Comparison of ENCODE assay signal across 1 cellular context in the genomic region with DNA sequence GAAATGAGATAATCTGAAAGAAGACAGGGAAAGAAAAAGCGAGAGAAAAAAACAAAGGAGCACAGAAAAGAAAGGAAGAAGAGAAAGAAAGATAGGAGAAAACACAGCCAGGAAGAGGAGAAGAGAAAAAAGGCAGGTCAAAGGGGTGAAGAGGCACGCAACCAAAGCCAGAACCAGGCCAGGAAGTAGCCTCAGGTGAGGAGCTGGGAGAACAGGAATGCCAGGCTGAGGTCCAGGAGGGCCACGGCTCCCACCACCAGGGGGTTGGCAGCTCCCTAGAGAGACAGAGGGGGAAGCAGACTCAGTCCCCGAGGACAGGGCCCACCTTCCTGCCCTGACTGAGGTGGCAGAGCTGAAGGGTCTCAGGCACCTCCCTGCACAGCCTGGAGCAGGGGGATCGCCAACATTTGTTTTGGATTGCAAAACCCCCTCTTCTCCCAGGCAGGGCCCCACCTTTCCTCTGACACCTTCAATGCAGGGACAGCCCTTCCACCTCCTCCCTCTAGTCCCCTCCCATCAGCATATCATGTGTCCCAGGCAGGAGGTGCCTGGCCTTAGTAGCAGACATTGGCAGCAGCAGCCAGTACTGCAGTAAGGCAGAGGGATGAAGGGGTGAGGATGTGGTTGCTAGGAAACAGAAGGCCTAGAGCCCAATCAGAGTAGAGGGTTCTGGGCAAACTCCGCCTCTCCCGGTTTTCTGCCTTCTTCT.
TF ChIP-seq lines count a peak whose summit lies in the region.

No MANE protein-coding gene starts in this region.

TF ChIP-seq in HepG2, 621 proteins besides CTCF, POLR2A, EP300 and RAD21 (continued from another document and continues in another):
- TF ChIP-seq, protein P1, sequence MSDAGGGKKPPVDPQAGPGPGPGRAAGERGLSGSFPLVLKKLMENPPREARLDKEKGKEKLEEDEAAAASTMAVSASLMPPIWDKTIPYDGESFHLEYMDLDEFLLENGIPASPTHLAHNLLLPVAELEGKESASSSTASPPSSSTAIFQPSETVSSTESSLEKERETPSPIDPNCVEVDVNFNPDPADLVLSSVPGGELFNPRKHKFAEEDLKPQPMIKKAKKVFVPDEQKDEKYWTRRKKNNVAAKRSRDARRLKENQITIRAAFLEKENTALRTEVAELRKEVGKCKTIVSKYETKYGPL (CRISPR knock-in tag; IDR thresholded peaks at IDR 0.05), result no peak
- TF ChIP-seq ZNF460 (CRISPR knock-in tag; IDR thresholded peaks at IDR 0.05; ENCODE audit: borderline replicate concordance) (no peak), KAT8 (CRISPR knock-in tag; IDR thresholded peaks at IDR 0.05) (no peak), ATM (IDR thresholded peaks at IDR 0.05; ENCODE audit: borderline replicate concordance) (peak; percentile 81; the same call in 1 of the 2 replicates), ERF (CRISPR knock-in tag; IDR thresholded peaks at IDR 0.05) (no peak), ZNF367 (CRISPR knock-in tag; IDR thresholded peaks at IDR 0.05; ENCODE audit: borderline replicate concordance) (no peak), ZNF326 (CRISPR knock-in tag; IDR thresholded peaks at IDR 0.05; ENCODE audit: borderline replicate concordance) (no peak), NR2F1 (CRISPR knock-in tag; IDR thresholded peaks at IDR 0.05) (no peak), HNRNPLL (IDR thresholded peaks at IDR 0.05; ENCODE audit: low read depth, low read length, poor library complexity, severe bottlenecking) (no peak), RAD51 (IDR thresholded peaks at IDR 0.05; ENCODE audit: borderline replicate concordance) (no peak; the same call in 1 of the 2 replicates), ZNF230 (CRISPR knock-in tag; IDR thresholded peaks at IDR 0.05) (no peak), PRMT3 (CRISPR knock-in tag; IDR thresholded peaks at IDR 0.05; ENCODE audit: borderline replicate concordance, low read depth) (no peak), ZNF30 (CRISPR knock-in tag; IDR thresholded peaks at IDR 0.05) (no peak), ASH2L (IDR thresholded peaks at IDR 0.05; ENCODE audit: insufficient read length, low read depth, low read length) (no peak), ZNF224 (CRISPR knock-in tag; IDR thresholded peaks at IDR 0.05) (no peak), TRIM24 (CRISPR knock-in tag; IDR thresholded peaks at IDR 0.05) (no peak), ZC3H13 (CRISPR knock-in tag; IDR thresholded peaks at IDR 0.05) (no peak), ZNF703 (CRISPR knock-in tag; IDR thresholded peaks at IDR 0.05; ENCODE audit: borderline replicate concordance) (no peak), GABPB1 (CRISPR knock-in tag; IDR thresholded peaks at IDR 0.05) (peak; percentile 20; the same call in 1 of the 2 replicates), AHR (CRISPR knock-in tag; IDR thresholded peaks at IDR 0.05) (no peak), TCF7 (IDR thresholded peaks at IDR 0.05; ENCODE audit: low read depth) (no peak), RBM39 (IDR thresholded peaks at IDR 0.05; ENCODE audit: low read depth, low read length, poor library complexity, severe bottlenecking) (peak; percentile 35), ZNF558 (CRISPR knock-in tag; IDR thresholded peaks at IDR 0.05; ENCODE audit: borderline replicate concordance) (no peak), ADNP (CRISPR knock-in tag; IDR thresholded peaks at IDR 0.05) (no peak), ZNF607 (CRISPR knock-in tag; IDR thresholded peaks at IDR 0.05; ENCODE audit: borderline replicate concordance) (no peak), ATF3 (CRISPR knock-in tag; IDR thresholded peaks at IDR 0.05) (0 out of 2 replicates have a peak, but pooled peaks have one; percentile 24)
- TF ChIP-seq, protein P2, sequence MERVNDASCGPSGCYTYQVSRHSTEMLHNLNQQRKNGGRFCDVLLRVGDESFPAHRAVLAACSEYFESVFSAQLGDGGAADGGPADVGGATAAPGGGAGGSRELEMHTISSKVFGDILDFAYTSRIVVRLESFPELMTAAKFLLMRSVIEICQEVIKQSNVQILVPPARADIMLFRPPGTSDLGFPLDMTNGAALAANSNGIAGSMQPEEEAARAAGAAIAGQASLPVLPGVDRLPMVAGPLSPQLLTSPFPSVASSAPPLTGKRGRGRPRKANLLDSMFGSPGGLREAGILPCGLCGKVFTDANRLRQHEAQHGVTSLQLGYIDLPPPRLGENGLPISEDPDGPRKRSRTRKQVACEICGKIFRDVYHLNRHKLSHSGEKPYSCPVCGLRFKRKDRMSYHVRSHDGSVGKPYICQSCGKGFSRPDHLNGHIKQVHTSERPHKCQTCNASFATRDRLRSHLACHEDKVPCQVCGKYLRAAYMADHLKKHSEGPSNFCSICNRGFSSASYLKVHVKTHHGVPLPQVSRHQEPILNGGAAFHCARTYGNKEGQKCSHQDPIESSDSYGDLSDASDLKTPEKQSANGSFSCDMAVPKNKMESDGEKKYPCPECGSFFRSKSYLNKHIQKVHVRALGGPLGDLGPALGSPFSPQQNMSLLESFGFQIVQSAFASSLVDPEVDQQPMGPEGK (CRISPR knock-in tag; IDR thresholded peaks at IDR 0.05), result peak; percentile 37; the same call in 1 of the 2 replicates
- TF ChIP-seq, protein P3, sequence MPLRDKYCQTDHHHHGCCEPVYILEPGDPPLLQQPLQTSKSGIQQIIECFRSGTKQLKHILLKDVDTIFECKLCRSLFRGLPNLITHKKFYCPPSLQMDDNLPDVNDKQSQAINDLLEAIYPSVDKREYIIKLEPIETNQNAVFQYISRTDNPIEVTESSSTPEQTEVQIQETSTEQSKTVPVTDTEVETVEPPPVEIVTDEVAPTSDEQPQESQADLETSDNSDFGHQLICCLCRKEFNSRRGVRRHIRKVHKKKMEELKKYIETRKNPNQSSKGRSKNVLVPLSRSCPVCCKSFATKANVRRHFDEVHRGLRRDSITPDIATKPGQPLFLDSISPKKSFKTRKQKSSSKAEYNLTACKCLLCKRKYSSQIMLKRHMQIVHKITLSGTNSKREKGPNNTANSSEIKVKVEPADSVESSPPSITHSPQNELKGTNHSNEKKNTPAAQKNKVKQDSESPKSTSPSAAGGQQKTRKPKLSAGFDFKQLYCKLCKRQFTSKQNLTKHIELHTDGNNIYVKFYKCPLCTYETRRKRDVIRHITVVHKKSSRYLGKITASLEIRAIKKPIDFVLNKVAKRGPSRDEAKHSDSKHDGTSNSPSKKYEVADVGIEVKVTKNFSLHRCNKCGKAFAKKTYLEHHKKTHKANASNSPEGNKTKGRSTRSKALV (CRISPR knock-in tag; IDR thresholded peaks at IDR 0.05), result no peak
- TF ChIP-seq, protein P4, sequence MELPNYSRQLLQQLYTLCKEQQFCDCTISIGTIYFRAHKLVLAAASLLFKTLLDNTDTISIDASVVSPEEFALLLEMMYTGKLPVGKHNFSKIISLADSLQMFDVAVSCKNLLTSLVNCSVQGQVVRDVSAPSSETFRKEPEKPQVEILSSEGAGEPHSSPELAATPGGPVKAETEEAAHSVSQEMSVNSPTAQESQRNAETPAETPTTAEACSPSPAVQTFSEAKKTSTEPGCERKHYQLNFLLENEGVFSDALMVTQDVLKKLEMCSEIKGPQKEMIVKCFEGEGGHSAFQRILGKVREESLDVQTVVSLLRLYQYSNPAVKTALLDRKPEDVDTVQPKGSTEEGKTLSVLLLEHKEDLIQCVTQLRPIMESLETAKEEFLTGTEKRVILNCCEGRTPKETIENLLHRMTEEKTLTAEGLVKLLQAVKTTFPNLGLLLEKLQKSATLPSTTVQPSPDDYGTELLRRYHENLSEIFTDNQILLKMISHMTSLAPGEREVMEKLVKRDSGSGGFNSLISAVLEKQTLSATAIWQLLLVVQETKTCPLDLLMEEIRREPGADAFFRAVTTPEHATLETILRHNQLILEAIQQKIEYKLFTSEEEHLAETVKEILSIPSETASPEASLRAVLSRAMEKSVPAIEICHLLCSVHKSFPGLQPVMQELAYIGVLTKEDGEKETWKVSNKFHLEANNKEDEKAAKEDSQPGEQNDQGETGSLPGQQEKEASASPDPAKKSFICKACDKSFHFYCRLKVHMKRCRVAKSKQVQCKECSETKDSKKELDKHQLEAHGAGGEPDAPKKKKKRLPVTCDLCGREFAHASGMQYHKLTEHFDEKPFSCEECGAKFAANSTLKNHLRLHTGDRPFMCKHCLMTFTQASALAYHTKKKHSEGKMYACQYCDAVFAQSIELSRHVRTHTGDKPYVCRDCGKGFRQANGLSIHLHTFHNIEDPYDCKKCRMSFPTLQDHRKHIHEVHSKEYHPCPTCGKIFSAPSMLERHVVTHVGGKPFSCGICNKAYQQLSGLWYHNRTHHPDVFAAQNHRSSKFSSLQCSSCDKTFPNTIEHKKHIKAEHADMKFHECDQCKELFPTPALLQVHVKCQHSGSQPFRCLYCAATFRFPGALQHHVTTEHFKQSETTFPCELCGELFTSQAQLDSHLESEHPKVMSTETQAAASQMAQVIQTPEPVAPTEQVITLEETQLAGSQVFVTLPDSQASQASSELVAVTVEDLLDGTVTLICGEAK (IDR thresholded peaks at IDR 0.05), result no peak
- TF ChIP-seq, protein P4 (CRISPR knock-in tag; IDR thresholded peaks at IDR 0.05), result peak; percentile 58
- TF ChIP-seq, protein P5, sequence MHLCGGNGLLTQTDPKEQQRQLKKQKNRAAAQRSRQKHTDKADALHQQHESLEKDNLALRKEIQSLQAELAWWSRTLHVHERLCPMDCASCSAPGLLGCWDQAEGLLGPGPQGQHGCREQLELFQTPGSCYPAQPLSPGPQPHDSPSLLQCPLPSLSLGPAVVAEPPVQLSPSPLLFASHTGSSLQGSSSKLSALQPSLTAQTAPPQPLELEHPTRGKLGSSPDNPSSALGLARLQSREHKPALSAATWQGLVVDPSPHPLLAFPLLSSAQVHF (CRISPR knock-in tag; IDR thresholded peaks at IDR 0.05), result no peak
- TF ChIP-seq, protein P6, sequence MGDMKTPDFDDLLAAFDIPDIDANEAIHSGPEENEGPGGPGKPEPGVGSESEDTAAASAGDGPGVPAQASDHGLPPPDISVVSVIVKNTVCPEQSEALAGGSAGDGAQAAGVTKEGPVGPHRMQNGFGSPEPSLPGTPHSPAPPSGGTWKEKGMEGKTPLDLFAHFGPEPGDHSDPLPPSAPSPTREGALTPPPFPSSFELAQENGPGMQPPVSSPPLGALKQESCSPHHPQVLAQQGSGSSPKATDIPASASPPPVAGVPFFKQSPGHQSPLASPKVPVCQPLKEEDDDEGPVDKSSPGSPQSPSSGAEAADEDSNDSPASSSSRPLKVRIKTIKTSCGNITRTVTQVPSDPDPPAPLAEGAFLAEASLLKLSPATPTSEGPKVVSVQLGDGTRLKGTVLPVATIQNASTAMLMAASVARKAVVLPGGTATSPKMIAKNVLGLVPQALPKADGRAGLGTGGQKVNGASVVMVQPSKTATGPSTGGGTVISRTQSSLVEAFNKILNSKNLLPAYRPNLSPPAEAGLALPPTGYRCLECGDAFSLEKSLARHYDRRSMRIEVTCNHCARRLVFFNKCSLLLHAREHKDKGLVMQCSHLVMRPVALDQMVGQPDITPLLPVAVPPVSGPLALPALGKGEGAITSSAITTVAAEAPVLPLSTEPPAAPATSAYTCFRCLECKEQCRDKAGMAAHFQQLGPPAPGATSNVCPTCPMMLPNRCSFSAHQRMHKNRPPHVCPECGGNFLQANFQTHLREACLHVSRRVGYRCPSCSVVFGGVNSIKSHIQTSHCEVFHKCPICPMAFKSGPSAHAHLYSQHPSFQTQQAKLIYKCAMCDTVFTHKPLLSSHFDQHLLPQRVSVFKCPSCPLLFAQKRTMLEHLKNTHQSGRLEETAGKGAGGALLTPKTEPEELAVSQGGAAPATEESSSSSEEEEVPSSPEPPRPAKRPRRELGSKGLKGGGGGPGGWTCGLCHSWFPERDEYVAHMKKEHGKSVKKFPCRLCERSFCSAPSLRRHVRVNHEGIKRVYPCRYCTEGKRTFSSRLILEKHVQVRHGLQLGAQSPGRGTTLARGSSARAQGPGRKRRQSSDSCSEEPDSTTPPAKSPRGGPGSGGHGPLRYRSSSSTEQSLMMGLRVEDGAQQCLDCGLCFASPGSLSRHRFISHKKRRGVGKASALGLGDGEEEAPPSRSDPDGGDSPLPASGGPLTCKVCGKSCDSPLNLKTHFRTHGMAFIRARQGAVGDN (CRISPR knock-in tag; IDR thresholded peaks at IDR 0.05), result peak; percentile 65
- TF ChIP-seq, protein P7, sequence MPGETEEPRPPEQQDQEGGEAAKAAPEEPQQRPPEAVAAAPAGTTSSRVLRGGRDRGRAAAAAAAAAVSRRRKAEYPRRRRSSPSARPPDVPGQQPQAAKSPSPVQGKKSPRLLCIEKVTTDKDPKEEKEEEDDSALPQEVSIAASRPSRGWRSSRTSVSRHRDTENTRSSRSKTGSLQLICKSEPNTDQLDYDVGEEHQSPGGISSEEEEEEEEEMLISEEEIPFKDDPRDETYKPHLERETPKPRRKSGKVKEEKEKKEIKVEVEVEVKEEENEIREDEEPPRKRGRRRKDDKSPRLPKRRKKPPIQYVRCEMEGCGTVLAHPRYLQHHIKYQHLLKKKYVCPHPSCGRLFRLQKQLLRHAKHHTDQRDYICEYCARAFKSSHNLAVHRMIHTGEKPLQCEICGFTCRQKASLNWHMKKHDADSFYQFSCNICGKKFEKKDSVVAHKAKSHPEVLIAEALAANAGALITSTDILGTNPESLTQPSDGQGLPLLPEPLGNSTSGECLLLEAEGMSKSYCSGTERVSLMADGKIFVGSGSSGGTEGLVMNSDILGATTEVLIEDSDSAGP (CRISPR knock-in tag; IDR thresholded peaks at IDR 0.05; ENCODE audit: borderline replicate concordance), result peak; percentile 27; the same call in 1 of the 2 replicates
